Comparison of ENCODE assay signal across 2 cellular contexts in the genomic region with DNA sequence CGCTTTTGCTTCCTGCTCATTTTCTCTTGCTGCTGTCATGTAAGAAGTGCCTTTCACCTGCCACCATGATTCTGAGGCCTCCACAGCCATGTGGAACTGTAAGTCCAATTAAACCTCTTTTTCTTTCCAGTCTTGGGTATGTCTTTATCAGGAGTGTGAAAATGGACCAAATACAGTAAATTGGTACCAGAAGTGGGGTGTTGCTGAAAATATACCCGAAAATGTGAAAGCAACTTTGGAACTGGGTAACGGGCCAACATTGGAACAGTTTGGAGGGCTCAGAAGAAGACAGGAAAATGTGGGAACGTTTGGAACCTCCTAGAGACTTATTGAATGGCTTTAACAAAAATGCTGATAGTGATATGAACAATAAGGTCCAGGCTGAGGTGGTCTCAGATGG. TPM values are rescaled to one million over a fixed set of nuclear protein-coding genes. Genes with fewer than 3 reads are reported as not detected.
"Had no signal": no experiment of that assay in that cellular context is flagged by ENCODE, and none has a peak within 500 bp of the region (broad histone marks: within the 10 kb centered on the region; RNA-seq: fewer than 3 reads in every experiment).

No MANE protein-coding gene starts in this region.

RNA-seq across cellular contexts. Expression of a gene that starts 47.0 kb away (rescaled TPM):
- total RNA-seq: PC-3, SJSA1 had no signal
